In the genomic region with DNA sequence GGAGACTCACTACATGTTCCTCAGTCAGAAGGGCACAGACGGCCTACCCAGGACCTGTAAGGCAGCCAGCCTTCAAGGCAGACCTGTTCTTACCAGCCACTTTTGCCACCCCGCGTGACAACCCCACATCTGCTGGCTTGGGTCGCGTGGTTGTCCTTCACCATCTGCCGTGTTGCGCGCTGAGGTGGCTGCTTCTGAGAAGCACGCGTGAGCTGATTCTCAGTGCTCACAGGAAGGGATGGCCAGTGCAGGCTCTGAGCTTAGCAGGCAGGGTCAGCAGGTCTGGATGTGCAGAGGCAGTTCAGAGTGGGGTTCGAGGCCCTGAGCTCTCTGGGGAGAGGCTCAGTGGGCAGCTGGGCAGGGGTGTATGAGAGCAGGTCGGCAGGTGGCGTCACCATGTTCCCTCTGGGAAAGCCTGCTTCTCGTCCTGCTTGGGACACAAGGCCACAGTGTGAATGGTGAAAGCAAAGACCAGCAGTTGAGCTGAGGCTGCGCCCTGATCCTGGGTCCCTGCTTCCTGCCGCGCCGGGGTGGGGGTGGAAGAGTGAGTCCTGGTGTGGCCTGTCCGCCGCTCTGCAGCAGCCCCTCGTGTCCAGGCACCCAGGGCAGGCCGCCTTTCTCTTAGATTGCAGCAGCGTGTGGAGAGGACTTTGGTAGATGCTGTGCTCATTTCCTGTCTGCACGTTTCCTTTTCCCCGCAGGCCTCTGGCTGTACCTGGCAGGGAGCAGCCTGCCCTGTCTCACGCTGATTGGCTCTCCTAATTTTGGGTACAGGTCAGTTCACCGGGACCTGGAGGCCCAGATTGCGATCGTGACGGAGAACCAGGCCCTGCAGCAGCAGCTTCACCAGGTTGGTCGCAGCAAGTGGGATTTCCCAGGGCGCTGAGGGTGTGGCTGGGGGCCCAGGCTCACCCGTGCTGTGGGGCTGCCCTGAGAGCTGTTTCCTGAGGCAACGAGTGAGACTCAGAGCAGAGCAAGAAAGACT, we compare ENCODE assay signal across 10 cellular contexts. TPM values are rescaled to one million over a fixed set of nuclear protein-coding genes. Genes with fewer than 3 reads are reported as not detected.
DNase-seq lines count a peak whose midpoint lies in the region; ATAC-seq and TF ChIP-seq lines count a peak whose summit lies in the region.
"Had no signal": no experiment of that assay in that cellular context is flagged by ENCODE, and none has a peak within 500 bp of the region (broad histone marks: within the 10 kb centered on the region; RNA-seq: fewer than 3 reads in every experiment).

No MANE protein-coding gene starts in this region.

- peak overlapping the region; percentile 45; the same call in 1 of the 2 replicates for H3K27ac Mint-ChIP-seq in HFFc6
- peak overlapping the region; percentile 75 for H3K27ac Mint-ChIP-seq in glutamatergic neuron (ENCODE audit: unreplicated experiment)
- H3K27ac Mint-ChIP-seq in Calu3 (ENCODE audit: unreplicated experiment), result no peak overlapping the region

- H3K4me1 Mint-ChIP-seq in HFFc6 (ENCODE audit: low read depth) (peaks cover 23% of the 10 kb centered on the region), glutamatergic neuron (ENCODE audit: low read depth, unreplicated experiment) (peaks cover 50% of the 10 kb centered on the region), Calu3 (ENCODE audit: low read depth, unreplicated experiment) (peaks cover 2% of the 10 kb centered on the region)

- ATAC-seq in GM19328 (IDR thresholded peaks at IDR 0.05; ENCODE audit: unreplicated experiment) (no peak), HG03196 (IDR thresholded peaks at IDR 0.05; ENCODE audit: unreplicated experiment) (no peak)

- DNase-seq in HFFc6, result no peak
- DNase-seq in activated T-cell treated with anti-CD3 and anti-CD28 coated beads for 24 hours (ENCODE audit: low read depth), result peak; percentile 32
- no peak for DNase-seq in glutamatergic neuron
- peak; percentile 38 for DNase-seq in stimulated activated CD4-positive, alpha-beta T cell treated with anti-CD3 and anti-CD28 coated beads, Interleukin-1b, Interleukin-23, amount 100 ng/mL, for 4 hours (ENCODE audit: low read depth in 2 of 2)
- DNase-seq in Calu3, result no peak
- no peak for DNase-seq in DMS114 treated with DMSO at 0.1 percent for 48 hours (lab: John Stamatoyannopoulos, UW; ENCODE audit: unreplicated experiment)
- DNase-seq: GOT3, NCI-H446 had no signal

- no peaks in the 10 kb centered on the region for H3K9me3 Mint-ChIP-seq in HFFc6
- no peaks in the 10 kb centered on the region for H3K9me3 Mint-ChIP-seq in glutamatergic neuron (ENCODE audit: unreplicated experiment)
- no peaks in the 10 kb centered on the region for H3K9me3 Mint-ChIP-seq in Calu3 (ENCODE audit: low read depth, unreplicated experiment)

- TF ChIP-seq CTCF in HFFc6 (IDR thresholded peaks at IDR 0.05), result no peak
- no peak for TF ChIP-seq CTCF in glutamatergic neuron (IDR thresholded peaks at IDR 0.05; ENCODE audit: partially characterized antibody, unreplicated experiment)
- TF ChIP-seq CTCF in Calu3 (IDR thresholded peaks at IDR 0.05; ENCODE audit: unreplicated experiment), result no peak

- H3K4me3 Mint-ChIP-seq in HFFc6, result no peak overlapping the region
- H3K4me3 Mint-ChIP-seq in glutamatergic neuron (ENCODE audit: unreplicated experiment), result no peak overlapping the region
- H3K4me3 Mint-ChIP-seq in Calu3 (ENCODE audit: low read depth, unreplicated experiment), result no peak overlapping the region

- BruUV-seq in Calu3 (replicated peaks; lab: Mats Ljungman, UMichigan), result no TSS peak

- H3K27me3 Mint-ChIP-seq in HFFc6 (ENCODE audit: insufficient read depth), result no peaks in the 10 kb centered on the region
- H3K27me3 Mint-ChIP-seq in glutamatergic neuron (ENCODE audit: unreplicated experiment), result peaks cover 8% of the 10 kb centered on the region
- no peaks in the 10 kb centered on the region for H3K27me3 Mint-ChIP-seq in Calu3 (ENCODE audit: unreplicated experiment)

- CTCF ChIA-PET in Calu3 (lab: Charles Lee), result interaction anchor here (0.6 kb wide), 1 partner anchor 254 kb away, joined by 4 read pairs; no protein-coding TSS in a partner anchor

- intact Hi-C loops in Calu3 (cut with micrococcal nuclease; ENCODE audit: unreplicated experiment), result no loop called here

- peaks cover 5% of the 10 kb centered on the region; the same call in 1 of the 2 replicates for H3K36me3 Mint-ChIP-seq in HFFc6 (ENCODE audit: low read depth)
- no peaks in the 10 kb centered on the region for H3K36me3 Mint-ChIP-seq in glutamatergic neuron (ENCODE audit: unreplicated experiment)
- peaks cover 23% of the 10 kb centered on the region for H3K36me3 Mint-ChIP-seq in Calu3 (ENCODE audit: insufficient read depth, unreplicated experiment)

RNA-seq across cellular contexts. Expression of a gene that starts 36.0 kb away (rescaled TPM):
- 10 to 100 TPM; 20.2 to 26.1 (median 24.5) TPM for total RNA-seq in HFFc6 (2021; fragmentation: NEBNext Ultra II Directional; extraction: Animal tissue kit (Norgen Biotek cat#: 25700))
- 50.2 TPM for total RNA-seq in glutamatergic neuron (ENCODE audit: unreplicated experiment)
- total RNA-seq in Calu3 (2022), result 39.5 and 42.6 TPM in 2 replicates

RNA-seq across cellular contexts. Expression of a gene that starts 54.6 kb away (rescaled TPM):
- 10 to 100 TPM; 27.4 to 37.2 (median 33.2) TPM for total RNA-seq in HFFc6 (2021; fragmentation: NEBNext Ultra II Directional; extraction: Animal tissue kit (Norgen Biotek cat#: 25700))
- total RNA-seq in glutamatergic neuron (ENCODE audit: unreplicated experiment) (3.1 TPM), Calu3 (2022) (39.5 and 51.6 TPM in 2 replicates)

Comparison
In these comparisons a context has a peak if more than half of its experiments do, and no peak if none do; other contexts are left out.
1. DNase-seq: peak in activated T-cell treated with anti-CD3 and anti-CD28 coated beads for 24 hours (single experiment) and stimulated activated CD4-positive, alpha-beta T cell treated with anti-CD3 and anti-CD28 coated beads, Interleukin-1b, Interleukin-23, amount 100 ng/mL, for 4 hours (2 of 2); none in HFFc6 (single experiment), glutamatergic neuron (single experiment), Calu3 (single experiment) and DMS114 treated with DMSO at 0.1 percent for 48 hours (single experiment).